11 cellular contexts compared by ENCODE assay signal in genomic region chr6:136763255-136763654, GRCh38. TPM values are rescaled to one million over a fixed set of nuclear protein-coding genes. Genes with fewer than 3 reads are reported as not detected.
DNase-seq lines count a peak whose midpoint lies in the region; ATAC-seq and TF ChIP-seq lines count a peak whose summit lies in the region.
"Had no signal": no experiment of that assay in that cellular context is flagged by ENCODE, and none has a peak within 500 bp of the region (broad histone marks: within the 10 kb centered on the region; RNA-seq: fewer than 3 reads in every experiment).

No MANE protein-coding gene starts in this region.

- peak overlapping the region; percentile 46 to 97 (median 92) for H3K27ac Mint-ChIP-seq in CD8-positive, alpha-beta memory T cell

- no peak overlapping the region for H3K4me3 ChIP-seq in CD8-positive, alpha-beta memory T cell (ENCODE audit: low read length)
- H3K4me3 ChIP-seq in gastroesophageal sphincter (no peak overlapping the region), brain microvascular endothelial cell (ENCODE audit: low read depth, low read length) (no peak overlapping the region)
- H3K4me3 ChIP-seq: sigmoid colon had no signal

- no peaks in the 10 kb centered on the region for H3K9me3 ChIP-seq in CD8-positive, alpha-beta memory T cell (ENCODE audit: low read length)
- H3K9me3 ChIP-seq in gastroesophageal sphincter, result no peaks in the 10 kb centered on the region
- H3K9me3 ChIP-seq: sigmoid colon, SK-N-SH had no signal

- H3K9me3 Mint-ChIP-seq in CD8-positive, alpha-beta memory T cell, result no peaks in the 10 kb centered on the region

- TF ChIP-seq POLR2A in gastroesophageal sphincter (IDR thresholded peaks at IDR 0.05), result no peak

- H3K4me1 ChIP-seq in CD8-positive, alpha-beta memory T cell (ENCODE audit: insufficient read depth, low read length), result peaks cover 76% of the 10 kb centered on the region
- H3K4me1 ChIP-seq in gastroesophageal sphincter, result peaks cover 12 to 75% (median 15%) of the 10 kb centered on the region in 3 donors

- no peaks in the 10 kb centered on the region for H3K27me3 Mint-ChIP-seq in CD8-positive, alpha-beta memory T cell

- POLR2A ChIA-PET in CD8-positive, alpha-beta memory T cell (lab: Charles Lee), result interaction anchor here (3.2 kb wide), 1 partner anchor 28 kb away, joined by 27 read pairs; the partner anchor contains the start of gene MAP3K5

- H3K36me3 Mint-ChIP-seq in CD8-positive, alpha-beta memory T cell, result no peaks in the 10 kb centered on the region

- CTCF ChIA-PET in CD8-positive, alpha-beta memory T cell (lab: Charles Lee), result interaction anchor here (1.6 to 8.1 kb wide), 5 partner anchors 8 to 119 kb away, joined by 4 to 127 read pairs (median 5); partner anchors contain the start of gene MAP3K5

- TF ChIP-seq EP300 in gastroesophageal sphincter (IDR thresholded peaks at IDR 0.05), result no peak

- no peak for TF ChIP-seq CTCF in VCaP (conservative IDR thresholded peaks at IDR 0.05)
- TF ChIP-seq CTCF in gastroesophageal sphincter (IDR thresholded peaks at IDR 0.05), result no peak
- no peak for TF ChIP-seq CTCF in brain microvascular endothelial cell (IDR thresholded peaks at IDR 0.05; ENCODE audit: low read depth, low read length, missing control alignments)

- peak overlapping the region in 6 of 7 donors; percentile 11 to 87 (median 73) for H3K4me3 Mint-ChIP-seq in CD8-positive, alpha-beta memory T cell

- ATAC-seq in GM19025 (IDR thresholded peaks at IDR 0.05; ENCODE audit: low read depth, unreplicated experiment) (peak; percentile 28), HG02852 (IDR thresholded peaks at IDR 0.05; ENCODE audit: unreplicated experiment) (peak; percentile 40), gastroesophageal sphincter (no peak)

- DNase-seq in CD8-positive, alpha-beta memory T cell, result no peak
- DNase-seq in nucleus accumbens (lab: John Stamatoyannopoulos, UW) (no peak), NCI-H1436 (lab: John Stamatoyannopoulos, UW) (no peak), brain microvascular endothelial cell (no peak)
- DNase-seq: NCI-H446 treated with DMSO at 0.1 percent for 48 hours, sigmoid colon, SK-N-SH had no signal

- in situ Hi-C loops in brain microvascular endothelial cell (cut with HindIII; ENCODE audit: low pct_ligation_motif_present, low sequenced_read_pairs), result no loop called here

- no peak overlapping the region for H3K27ac ChIP-seq in CD8-positive, alpha-beta memory T cell (ENCODE audit: low read depth, low read length)
- H3K27ac ChIP-seq in VCaP (peak overlapping the region; percentile 96), gastroesophageal sphincter (peak overlapping the region in 1 of 4 donors; percentile 79), brain microvascular endothelial cell (no peak overlapping the region)

- peaks cover 83 to 88% (median 83%) of the 10 kb centered on the region in 3 donors for H3K4me1 Mint-ChIP-seq in CD8-positive, alpha-beta memory T cell

- H3K27me3 ChIP-seq in CD8-positive, alpha-beta memory T cell (ENCODE audit: insufficient read depth, low read length, poor library complexity, severe bottlenecking), result no peaks in the 10 kb centered on the region
- H3K27me3 ChIP-seq in gastroesophageal sphincter, result no peaks in the 10 kb centered on the region
- no peaks in the 10 kb centered on the region for H3K27me3 ChIP-seq in brain microvascular endothelial cell (replicated peaks)
- H3K27me3 ChIP-seq: sigmoid colon had no signal

- WGBS in gastroesophageal sphincter (ENCODE audit: low coverage in 1 of 2), 2 donors, result 100% methylated on average over 1 of the region's 1 CpG

- H3K36me3 ChIP-seq in CD8-positive, alpha-beta memory T cell (ENCODE audit: insufficient read depth, low read length), result no peaks in the 10 kb centered on the region
- H3K36me3 ChIP-seq in gastroesophageal sphincter (no peaks in the 10 kb centered on the region), brain microvascular endothelial cell (replicated peaks) (no peaks in the 10 kb centered on the region)
- H3K36me3 ChIP-seq: sigmoid colon had no signal

RNA-seq across cellular contexts. Expression of gene MAP3K5, which starts 29.0 kb away (rescaled TPM):
- total RNA-seq in CD8-positive, alpha-beta memory T cell, result 10 to 100 TPM; 12.6 to 12.9 TPM
- polyA plus RNA-seq in CD8-positive, alpha-beta memory T cell, result 19.9 TPM
- total RNA-seq in gastroesophageal sphincter, result 10 to 100 TPM; 20.8 to 31.7 (median 23.4) TPM

RNA-seq across cellular contexts. Expression of gene PEX7, which starts 59.1 kb away (rescaled TPM):
- 1 to 10 TPM; 4.8 to 5.5 TPM for total RNA-seq in CD8-positive, alpha-beta memory T cell
- 4.9 TPM for polyA plus RNA-seq in CD8-positive, alpha-beta memory T cell
- total RNA-seq in gastroesophageal sphincter, result 10 to 100 TPM in 1 of 4 donors, 1 to 10 TPM in 3; 5.9 to 17.1 (median 6.9) TPM
